In the genomic region with DNA sequence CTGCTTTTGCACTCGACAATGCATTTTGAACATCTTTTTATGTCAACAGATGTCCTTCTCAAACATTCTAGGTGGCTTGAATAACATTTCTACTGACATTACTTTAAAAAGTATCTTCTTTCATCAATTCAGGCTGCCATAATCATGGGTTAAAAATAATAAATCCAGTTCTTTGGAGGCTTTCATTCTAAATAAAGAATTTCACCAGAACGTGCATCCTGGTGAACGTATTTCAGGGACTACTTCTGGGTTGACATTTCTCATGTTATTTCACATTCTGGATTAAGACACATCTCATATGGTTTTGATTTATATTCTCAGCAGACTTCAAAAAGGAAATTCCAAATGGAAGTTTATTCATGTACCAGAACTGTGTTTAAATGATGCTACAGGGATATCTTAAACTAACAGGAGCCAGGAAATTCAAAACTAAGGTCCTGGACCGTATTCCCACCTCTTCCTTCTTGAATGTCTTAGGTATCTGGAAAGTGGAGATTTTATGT, we compare ENCODE assay signal across 22 cellular contexts.
DNase-seq lines count a peak whose midpoint lies in the region; FAIRE-seq and TF ChIP-seq lines count a peak whose summit lies in the region.
"Had no signal": no experiment of that assay in that cellular context is flagged by ENCODE, and none has a peak within 500 bp of the region (broad histone marks: within the 10 kb centered on the region; RNA-seq: fewer than 3 reads in every experiment).

No MANE protein-coding gene starts in this region.

- H3K27me3 ChIP-seq in SK-N-SH (ENCODE audit: insufficient read depth) (no peaks in the 10 kb centered on the region), endothelial cell of umbilical vein (ENCODE audit: control insufficient read depth in 2 of 2, insufficient read depth in 2 of 2, low read length in 2 of 2) (no peaks in the 10 kb centered on the region)
- H3K27me3 ChIP-seq: SJCRH30 had no signal

- H3K36me3 ChIP-seq in SK-N-SH (replicated peaks in 1 of 2; ENCODE audit: control insufficient read depth in 1 of 2, insufficient read depth in 2 of 2, low read length in 1 of 2): no peaks in the 10 kb centered on the region
- no peaks in the 10 kb centered on the region for H3K36me3 ChIP-seq in endothelial cell of umbilical vein (ENCODE audit: control insufficient read depth in 2 of 2, extremely low read depth in 1 of 2, insufficient read depth in 2 of 2, low read length in 2 of 2)

- peaks cover 9% of the 10 kb centered on the region for H3F3A ChIP-seq in SK-N-SH (replicated peaks; ENCODE audit: insufficient read depth)

- TF ChIP-seq POLR2A in endothelial cell of umbilical vein (IDR thresholded peaks at IDR 0.05; ENCODE audit: low read depth, low read length): no peak

- intact Hi-C loops in endothelial cell of umbilical vein (cut with micrococcal nuclease): no loop called here
- intact Hi-C loops in CD14-positive monocyte (cut with micrococcal nuclease): no loop called here

- H3K4me3 Mint-ChIP-seq in CD14-positive monocyte: no peak overlapping the region
- H3K4me3 Mint-ChIP-seq: B cell, H9 had no signal

- H3K27ac Mint-ChIP-seq in CD14-positive monocyte: no peak overlapping the region
- H3K27ac Mint-ChIP-seq: B cell, H9 had no signal

- no peak for TF ChIP-seq CTCF in AG10803 (conservative IDR thresholded peaks at IDR 0.05; ENCODE audit: low read length)
- TF ChIP-seq CTCF in SK-N-SH (IDR thresholded peaks at IDR 0.05): no peak
- no peak for TF ChIP-seq CTCF in endothelial cell of umbilical vein (IDR thresholded peaks at IDR 0.05; ENCODE audit: extremely low read depth in 1 of 2, insufficient read depth in 1 of 2, low read depth in 1 of 2, low read length in 2 of 2)
- TF ChIP-seq CTCF in coronary artery (IDR thresholded peaks at IDR 0.05): no peak
- no peak for TF ChIP-seq CTCF in CD14-positive monocyte (IDR thresholded peaks at IDR 0.05)

- no peaks in the 10 kb centered on the region for H3K36me3 Mint-ChIP-seq in CD14-positive monocyte

- dilution Hi-C loops in endothelial cell of umbilical vein (cut with MboI; ENCODE audit: extremely low pct_ligation_motif_present, low sequenced_read_pairs): no loop called here

- H3K27me3 Mint-ChIP-seq in CD14-positive monocyte (ENCODE audit: low read depth in 3 of 3): no peaks in the 10 kb centered on the region

- FAIRE-seq in endothelial cell of umbilical vein (lab: Jason Lieb, UNC): peak; percentile 8
- peak; percentile 61 for FAIRE-seq in islet of Langerhans (lab: Jason Lieb, UNC)
- FAIRE-seq: RCC 7860 had no signal

- 61% methylated on average over 4 of the region's 4 CpGs for WGBS in SK-N-SH (ENCODE audit: low lambda C conversion rate)

- TF ChIP-seq RAD21 in SK-N-SH (IDR thresholded peaks at IDR 0.05; ENCODE audit: low read length): no peak

- 0 out of 4 replicates have a peak, but pooled peaks of 1 of the 2 experiments have one; percentile 4 for TF ChIP-seq EP300 in SK-N-SH (IDR thresholded peaks at IDR 0.05; ENCODE audit: borderline replicate concordance in 1 of 2, low read depth in 1 of 2, low read length in 1 of 2)

- CTCF ChIA-PET in SK-N-SH (lab: Yijun Ruan, JAX): no interaction called here
- CTCF ChIA-PET in endothelial cell of umbilical vein (lab: Charles Lee): no interaction called here

- peaks cover 26 to 54% of the 10 kb centered on the region in 2 experiments; a peak in 3 of 4 replicates for H3K4me1 ChIP-seq in SK-N-SH (ENCODE audit: control insufficient read depth in 1 of 2, insufficient read depth in 2 of 2, low read depth in 1 of 2, low read length in 1 of 2)
- H3K4me1 ChIP-seq in endothelial cell of umbilical vein (ENCODE audit: control insufficient read depth, extremely low read depth, insufficient read depth, low read length): no peaks in the 10 kb centered on the region
- H3K4me1 ChIP-seq: SJCRH30 had no signal

- peak overlapping the region; percentile 53 to 75; a peak in 3 of 4 replicates for H3K27ac ChIP-seq in SK-N-SH (ENCODE audit: low read depth in 2 of 2, low read length in 1 of 2)
- H3K27ac ChIP-seq in endothelial cell of umbilical vein (ENCODE audit: insufficient read depth, low read depth, low read length): no peak overlapping the region
- H3K27ac ChIP-seq in coronary artery: no peak overlapping the region
- H3K27ac ChIP-seq: GM23248, SJCRH30 had no signal

- H2AFZ ChIP-seq in SK-N-SH (ENCODE audit: low read depth): no peak overlapping the region
- no peak overlapping the region for H2AFZ ChIP-seq in endothelial cell of umbilical vein (ENCODE audit: low read depth, low read length)
- H2AFZ ChIP-seq: GM23248 had no signal

- H3K9me3 Mint-ChIP-seq in CD14-positive monocyte: peaks cover 0 to 5% (median 0%) of the 10 kb centered on the region in 7 donors
- H3K9me3 Mint-ChIP-seq: H9 had no signal

- H3K9me2 ChIP-seq in SK-N-SH: no peaks in the 10 kb centered on the region

- H3K9me3 ChIP-seq in SK-N-SH: no peaks in the 10 kb centered on the region
- H3K9me3 ChIP-seq in endothelial cell of umbilical vein (replicated peaks; ENCODE audit: control insufficient read depth, insufficient read depth, low read length): no peaks in the 10 kb centered on the region
- H3K9me3 ChIP-seq: SJCRH30 had no signal

- DNase-seq in AG10803 (ENCODE audit: low read depth): peak; percentile 41
- no peak for DNase-seq in SK-N-SH
- DNase-seq in endothelial cell of umbilical vein (ENCODE audit: low read depth, low spot score): peak; percentile 33
- DNase-seq in coronary artery (ENCODE audit: low spot score): no peak
- DNase-seq in activated CD4-positive, alpha-beta T cell treated with anti-CD3 and anti-CD28 coated beads, Interleukin-2, amount 50 U/mL, for 48 hours: no peak
- no peak for DNase-seq in CD14-positive monocyte (ENCODE audit: low spot score)
- no peak for DNase-seq in KG1 (lab: John Stamatoyannopoulos, UW)
- DNase-seq: DMS79, GM23248, H9, KBM-7, NCI-H1105 treated with DMSO at 0.1 percent for 48 hours, NCI-H1694, NCI-H2081 treated with DMSO at 0.1 percent for 48 hours, NCI-H2171 treated with DMSO at 0.1 percent for 48 hours, NCI-H446, NCI-H526, OCI-M1, SJCRH30 had no signal

- no peak overlapping the region for H3K9ac ChIP-seq in SK-N-SH
- H3K9ac ChIP-seq in endothelial cell of umbilical vein (replicated peaks; ENCODE audit: extremely low read depth, insufficient read depth, low read length): no peak overlapping the region
- H3K9ac ChIP-seq: GM23248 had no signal

- POLR2A ChIA-PET in SK-N-SH (lab: Yijun Ruan, JAX): no interaction called here
- POLR2A ChIA-PET in endothelial cell of umbilical vein (lab: Charles Lee): no interaction called here

- no peaks in the 10 kb centered on the region for H3K9me1 ChIP-seq in endothelial cell of umbilical vein (replicated peaks; ENCODE audit: control insufficient read depth, extremely low read depth, insufficient read depth, low read length)

- no peak overlapping the region for H3K4me2 ChIP-seq in SK-N-SH
- H3K4me2 ChIP-seq in endothelial cell of umbilical vein (ENCODE audit: insufficient read depth, low read length): no peak overlapping the region

- no peak overlapping the region for H3K4me3 ChIP-seq in AG10803 (ENCODE audit: low read length)
- H3K4me3 ChIP-seq in SK-N-SH (ENCODE audit: low read depth in 2 of 2, low read length in 1 of 2): no peak overlapping the region
- H3K4me3 ChIP-seq in endothelial cell of umbilical vein (replicated peaks in 1 of 3; ENCODE audit: insufficient read depth in 1 of 3, low read depth in 1 of 3, low read length in 3 of 3): no peak overlapping the region
- H3K4me3 ChIP-seq in coronary artery: no peak overlapping the region
- H3K4me3 ChIP-seq: GM23248, SJCRH30 had no signal

- no TSS peak for BruUV-seq in endothelial cell of umbilical vein (replicated peaks; lab: Mats Ljungman, UMichigan)

- H3K4me1 Mint-ChIP-seq in CD14-positive monocyte: no peaks in the 10 kb centered on the region
- H3K4me1 Mint-ChIP-seq: B cell had no signal

- no peaks in the 10 kb centered on the region for H4K20me1 ChIP-seq in SK-N-SH (ENCODE audit: insufficient read depth)
- H4K20me1 ChIP-seq in endothelial cell of umbilical vein (replicated peaks; ENCODE audit: control insufficient read depth, extremely low read depth, insufficient read depth, low read length): no peaks in the 10 kb centered on the region

- H3K79me2 ChIP-seq in SK-N-SH (ENCODE audit: insufficient read depth) (peaks cover 23% of the 10 kb centered on the region; the same call in 1 of the 2 replicates), endothelial cell of umbilical vein (ENCODE audit: control insufficient read depth, insufficient read depth, low read length) (peaks cover 73% of the 10 kb centered on the region)

TF ChIP-seq in SK-N-SH, 30 proteins besides CTCF, POLR2A, EP300 and RAD21 (continues in another document):
- TF ChIP-seq RFX5 (IDR thresholded peaks at IDR 0.05; ENCODE audit: low read length) (no peak), MEF2A (IDR thresholded peaks at IDR 0.05; ENCODE audit: borderline replicate concordance, low read depth) (no peak)

TF ChIP-seq in endothelial cell of umbilical vein, 7 proteins besides CTCF, POLR2A, EP300 and RAD21:
- TF ChIP-seq JUN (IDR thresholded peaks at IDR 0.05; ENCODE audit: borderline replicate concordance, insufficient read depth, insufficient read length, low read depth) (no peak), FOS (IDR thresholded peaks at IDR 0.05; ENCODE audit: borderline replicate concordance, insufficient read depth, low read length) (no peak), MYC (IDR thresholded peaks at IDR 0.05; ENCODE audit: low read depth, low read length) (no peak), POLR2AphosphoS5 (IDR thresholded peaks at IDR 0.05; ENCODE audit: insufficient read depth, low read depth, low read length) (no peak), EZH2 (IDR thresholded peaks at IDR 0.05; ENCODE audit: borderline replicate concordance, low read depth, low read length, severe bottlenecking) (no peak), GATA2 (IDR thresholded peaks at IDR 0.05; ENCODE audit: insufficient read depth, insufficient read length, low read depth, low read length) (no peak)
- TF ChIP-seq, protein P1, sequence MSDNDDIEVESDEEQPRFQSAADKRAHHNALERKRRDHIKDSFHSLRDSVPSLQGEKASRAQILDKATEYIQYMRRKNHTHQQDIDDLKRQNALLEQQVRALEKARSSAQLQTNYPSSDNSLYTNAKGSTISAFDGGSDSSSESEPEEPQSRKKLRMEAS (IDR thresholded peaks at IDR 0.05; ENCODE audit: insufficient read depth, insufficient read length): no peak
TF ChIP-seq in endothelial cell of umbilical vein: peak in this region for 0.

Comparison
In these comparisons a context has a peak if more than half of its experiments do, and no peak if none do; other contexts are left out.
1. DNase-seq: peak in AG10803 (single experiment) and endothelial cell of umbilical vein (single experiment); none in SK-N-SH (single experiment), coronary artery (single experiment), activated CD4-positive, alpha-beta T cell treated with anti-CD3 and anti-CD28 coated beads, Interleukin-2, amount 50 U/mL, for 48 hours (0 of 2), CD14-positive monocyte (single experiment) and KG1 (single experiment).
2. H3K27ac ChIP-seq: peak in SK-N-SH (2 of 2); none in endothelial cell of umbilical vein (single experiment) and coronary artery (0 of 2).